ENCODE assay signal across 19 cellular contexts in the genomic region with DNA sequence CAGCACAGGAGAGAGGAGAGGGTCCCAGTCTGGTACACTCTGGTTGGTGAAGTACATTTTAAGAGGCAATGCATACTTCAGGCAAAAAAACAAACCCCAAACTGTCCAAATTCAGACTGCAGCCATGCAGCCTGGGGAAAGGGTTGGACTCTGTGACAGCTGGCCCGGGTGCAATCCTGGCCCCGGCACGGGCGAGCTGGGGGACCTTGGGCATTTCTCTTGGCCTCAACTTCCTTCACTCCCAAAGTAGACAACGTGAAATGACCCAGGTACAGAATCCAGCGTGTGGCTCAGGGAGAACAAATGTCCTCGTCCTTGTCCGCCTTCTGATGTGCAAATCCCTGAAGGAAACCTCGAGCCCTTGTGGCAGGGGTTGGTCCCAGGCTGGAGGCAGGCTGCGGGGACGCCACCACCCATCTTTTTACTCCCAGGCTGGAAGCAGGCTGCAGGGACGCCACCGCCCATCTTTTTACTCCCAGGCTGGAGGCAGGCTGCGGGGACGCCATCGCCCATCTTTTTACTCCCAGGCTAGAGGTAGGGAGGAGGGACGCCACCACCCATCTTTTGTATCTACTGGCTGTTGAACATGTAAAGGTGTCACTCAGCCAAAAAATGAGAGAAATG.
DNase-seq lines count a peak whose midpoint lies in the region; ATAC-seq, FAIRE-seq and TF ChIP-seq lines count a peak whose summit lies in the region.
"Had no signal": no experiment of that assay in that cellular context is flagged by ENCODE, and none has a peak within 500 bp of the region (broad histone marks: within the 10 kb centered on the region; RNA-seq: fewer than 3 reads in every experiment).

No MANE protein-coding gene starts in this region.

- H3K9me3 ChIP-seq in kidney (ENCODE audit: control insufficient read depth in 1 of 2, low read length in 2 of 2) (no peaks in the 10 kb centered on the region), sigmoid colon (no peaks in the 10 kb centered on the region)

- H3K4me1 ChIP-seq in kidney (ENCODE audit: control insufficient read depth in 1 of 2, insufficient read depth in 1 of 2, low read depth in 1 of 2, low read length in 2 of 2) (no peaks in the 10 kb centered on the region), sigmoid colon (peaks cover 0 to 4% (median 3%) of the 10 kb centered on the region in 4 donors)

- DNase-seq in cardiac septum (ENCODE audit: low spot score) (peak; percentile 61), left cardiac atrium (no peak), CD14-positive monocyte (ENCODE audit: low spot score) (peak; percentile 20), kidney (peak; percentile 49), sigmoid colon (peak; percentile 34), T-helper 1 cell (no peak)
- DNase-seq: ACHN; C1 segment of cervical spinal cord; CD8-positive, alpha-beta T cell; COR-L47; DMS153; DMS79 treated with DMSO at 0.1 percent for 48 hours; EL; GM23248; H7 had no signal

- WGBS in sigmoid colon, 2 donors: 88 to 91% methylated on average over 17 of the region's 17 CpGs

- no peaks in the 10 kb centered on the region for H3K27me3 ChIP-seq in sigmoid colon

- H3K27ac Mint-ChIP-seq in CD14-positive monocyte: peak overlapping the region in 2 of 7 donors; percentile 4 to 43
- H3K27ac Mint-ChIP-seq: CD8-positive, alpha-beta T cell had no signal

- H3K36me3 ChIP-seq in kidney (ENCODE audit: control insufficient read depth in 1 of 2, insufficient read depth in 2 of 2, low read length in 2 of 2) (peaks cover 2 to 3% of the 10 kb centered on the region in 2 donors), sigmoid colon (peaks cover 0 to 73% (median 19%) of the 10 kb centered on the region in 4 donors)

- H3K27ac ChIP-seq in kidney (ENCODE audit: low read depth in 2 of 2, low read length in 2 of 2) (no peak overlapping the region), sigmoid colon (no peak overlapping the region)
- H3K27ac ChIP-seq: GM23248 had no signal

- TF ChIP-seq POLR2A in sigmoid colon (IDR thresholded peaks at IDR 0.05): no peak

- TF ChIP-seq CTCF in CD14-positive monocyte (IDR thresholded peaks at IDR 0.05): no peak
- TF ChIP-seq CTCF in kidney (IDR thresholded peaks at IDR 0.05; ENCODE audit: borderline replicate concordance, extremely low read depth, insufficient read depth): no peak
- TF ChIP-seq CTCF in sigmoid colon (IDR thresholded peaks at IDR 0.05): no peak

- H3K36me3 Mint-ChIP-seq in CD14-positive monocyte: peaks cover 22 to 34% of the 10 kb centered on the region in 2 donors

- no peak for TF ChIP-seq EP300 in sigmoid colon (IDR thresholded peaks at IDR 0.05)

- H3K4me3 ChIP-seq in kidney (ENCODE audit: low read length in 2 of 2): no peak overlapping the region
- no peak overlapping the region for H3K4me3 ChIP-seq in sigmoid colon
- H3K4me3 ChIP-seq: GM23248 had no signal

- peaks cover 0 to 3% (median 0%) of the 10 kb centered on the region in 3 donors for H3K27me3 Mint-ChIP-seq in CD14-positive monocyte (ENCODE audit: low read depth in 3 of 3)

- ATAC-seq in left cardiac atrium (no peak), HG03108 (IDR thresholded peaks at IDR 0.05; ENCODE audit: unreplicated experiment) (no peak)
- ATAC-seq: CD8-positive, alpha-beta T cell had no signal

- H3K4me3 Mint-ChIP-seq in CD14-positive monocyte: no peak overlapping the region
- H3K4me3 Mint-ChIP-seq: CD8-positive, alpha-beta T cell had no signal

- no peaks in the 10 kb centered on the region for H3K9me3 Mint-ChIP-seq in CD14-positive monocyte
- H3K9me3 Mint-ChIP-seq: CD8-positive, alpha-beta T cell had no signal

- no peak for FAIRE-seq in kidney (lab: Jason Lieb, UNC)
- FAIRE-seq: D721Med, G401.6, GM12891 had no signal

- H3K4me1 Mint-ChIP-seq in CD14-positive monocyte: no peaks in the 10 kb centered on the region

- no peak overlapping the region for H3K9ac ChIP-seq in kidney (ENCODE audit: low read length in 2 of 2)
- H3K9ac ChIP-seq: GM23248 had no signal

- intact Hi-C loops in cardiac septum (cut with DNase I) (no loop called here), left cardiac atrium (cut with DNase I) (no loop called here), CD14-positive monocyte (cut with micrococcal nuclease) (no loop called here), kidney (cut with DNase I) (no loop called here), sigmoid colon (cut with DNase I) (no loop called here)

Comparison
In these comparisons a context has a peak if more than half of its experiments do, and no peak if none do; other contexts are left out.
1. DNase-seq: peak in cardiac septum (single experiment), CD14-positive monocyte (single experiment), kidney (single experiment) and sigmoid colon (single experiment); none in left cardiac atrium (single experiment) and T-helper 1 cell (0 of 5).